Comparison of ENCODE assay signal across 17 cellular contexts in the genomic region with DNA sequence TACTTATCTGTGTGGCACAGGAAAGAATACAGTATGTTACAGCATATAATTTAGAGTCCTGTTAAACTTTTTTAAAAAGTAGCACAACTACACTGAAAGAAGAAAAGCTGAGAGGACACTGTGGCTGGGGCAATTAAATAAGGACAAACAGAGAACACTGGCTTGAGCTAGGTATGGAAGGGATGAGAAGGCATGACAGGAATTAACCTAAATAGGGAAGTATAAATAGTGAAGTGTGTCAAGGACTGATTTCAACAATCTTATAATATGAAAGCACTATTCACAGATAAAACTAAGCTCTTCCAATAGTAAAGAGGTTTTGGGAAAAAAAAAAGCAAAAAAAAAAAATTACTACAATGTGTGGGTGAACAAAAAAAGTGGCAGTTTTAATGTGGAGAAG. TPM values are rescaled to one million over a fixed set of nuclear protein-coding genes. Genes with fewer than 3 reads are reported as not detected.
DNase-seq lines count a peak whose midpoint lies in the region; ATAC-seq and TF ChIP-seq lines count a peak whose summit lies in the region.
"Had no signal": no experiment of that assay in that cellular context is flagged by ENCODE, and none has a peak within 500 bp of the region (broad histone marks: within the 10 kb centered on the region; RNA-seq: fewer than 3 reads in every experiment).

No MANE protein-coding gene starts in this region.

- no peak overlapping the region for H3K4me3 ChIP-seq in PC-9
- H3K4me3 ChIP-seq: breast epithelium, sigmoid colon, vagina had no signal

- CTCF ChIA-PET in activated CD8-positive, alpha-beta memory T cell treated with anti-CD3 and anti-CD28 coated beads, Interleukin-2, amount 10 ng/mL, durations not matched to agents 7 days and 5 days (lab: Charles Lee) = interaction anchor here (1.5 to 1.8 kb wide), 2 partner anchors 11 to 85 kb away, joined by 3 to 5 read pairs; no protein-coding TSS in a partner anchor
- CTCF ChIA-PET in PC-9 (lab: Charles Lee) = no interaction called here

- H3K27ac ChIP-seq in PC-9 (peak overlapping the region; percentile 14; the same call in 1 of the 2 replicates), substantia nigra (ENCODE audit: low read depth, low read length, poor library complexity, severe bottlenecking) (no peak overlapping the region)
- H3K27ac ChIP-seq: breast epithelium, sigmoid colon, vagina had no signal

- DNase-seq in activated CD8-positive, alpha-beta memory T cell treated with anti-CD3 and anti-CD28 coated beads, Interleukin-2, amount 10 ng/mL, durations not matched to agents 7 days and 5 days = no peak
- no peak for DNase-seq in activated CD8-positive, alpha-beta memory T cell treated with anti-CD3 and anti-CD28 coated beads for 24 hours
- DNase-seq in PC-9 = no peak
- no peak for DNase-seq in central memory CD8-positive, alpha-beta T cell (ENCODE audit: low spot score in 2 of 2)
- no peak for DNase-seq in stimulated activated naive B cell treated with anti-CD40 and anti-IgM and Interleukin-4, amounts not matched to agents 10 μg/mL and 1 μg/mL and 100 μg/mL, for 72 hours
- no peak for DNase-seq in kidney glomerular epithelial cell (lab: John Stamatoyannopoulos, UW)
- no peak for DNase-seq in substantia nigra (lab: John Stamatoyannopoulos, UW)
- DNase-seq in T-helper 1 cell = no peak
- DNase-seq: activated CD4-positive, alpha-beta T cell treated with anti-CD3 and anti-CD28 coated beads, Interleukin-2, amount 50 U/mL, for 48 hours; effector memory CD4-positive, alpha-beta T cell; NCI-H1105 treated with DMSO at 0.1 percent for 48 hours; PC-3; sigmoid colon; stimulated activated CD4-positive, alpha-beta T cell treated with anti-CD3 and anti-CD28 coated beads, Interleukin-4, amount 100 ng/mL, for 4 hours had no signal

- peaks cover 54% of the 10 kb centered on the region for H3K4me1 Mint-ChIP-seq in activated CD8-positive, alpha-beta memory T cell treated with anti-CD3 and anti-CD28 coated beads, Interleukin-2, amount 10 ng/mL, durations not matched to agents 7 days and 5 days
- peaks cover 68% of the 10 kb centered on the region for H3K4me1 Mint-ChIP-seq in central memory CD8-positive, alpha-beta T cell
- peaks cover 33 to 70% of the 10 kb centered on the region in 2 donors for H3K4me1 Mint-ChIP-seq in stimulated activated naive B cell treated with anti-CD40 and anti-IgM and Interleukin-4, amounts not matched to agents 10 μg/mL and 1 μg/mL and 100 μg/mL, for 72 hours

- no peaks in the 10 kb centered on the region for H3K9me3 Mint-ChIP-seq in activated CD8-positive, alpha-beta memory T cell treated with anti-CD3 and anti-CD28 coated beads, Interleukin-2, amount 10 ng/mL, durations not matched to agents 7 days and 5 days (ENCODE audit: low read depth)
- H3K9me3 Mint-ChIP-seq in central memory CD8-positive, alpha-beta T cell = no peaks in the 10 kb centered on the region
- H3K9me3 Mint-ChIP-seq in stimulated activated naive B cell treated with anti-CD40 and anti-IgM and Interleukin-4, amounts not matched to agents 10 μg/mL and 1 μg/mL and 100 μg/mL, for 72 hours = no peaks in the 10 kb centered on the region

- no peak overlapping the region for H3K4me3 Mint-ChIP-seq in activated CD8-positive, alpha-beta memory T cell treated with anti-CD3 and anti-CD28 coated beads, Interleukin-2, amount 10 ng/mL, durations not matched to agents 7 days and 5 days
- H3K4me3 Mint-ChIP-seq in central memory CD8-positive, alpha-beta T cell = no peak overlapping the region
- no peak overlapping the region for H3K4me3 Mint-ChIP-seq in stimulated activated naive B cell treated with anti-CD40 and anti-IgM and Interleukin-4, amounts not matched to agents 10 μg/mL and 1 μg/mL and 100 μg/mL, for 72 hours

- BruUV-seq in PC-9 (replicated peaks; lab: Mats Ljungman, UMichigan) = no TSS peak

- H3K27me3 ChIP-seq in PC-9 (ENCODE audit: insufficient read depth, low read depth) = no peaks in the 10 kb centered on the region
- H3K27me3 ChIP-seq: breast epithelium, sigmoid colon, vagina had no signal

- H3K36me3 Mint-ChIP-seq in activated CD8-positive, alpha-beta memory T cell treated with anti-CD3 and anti-CD28 coated beads, Interleukin-2, amount 10 ng/mL, durations not matched to agents 7 days and 5 days = peaks cover 30% of the 10 kb centered on the region
- H3K36me3 Mint-ChIP-seq in central memory CD8-positive, alpha-beta T cell (ENCODE audit: insufficient read depth) = peaks cover 21% of the 10 kb centered on the region
- peaks cover 29 to 34% of the 10 kb centered on the region in 2 donors for H3K36me3 Mint-ChIP-seq in stimulated activated naive B cell treated with anti-CD40 and anti-IgM and Interleukin-4, amounts not matched to agents 10 μg/mL and 1 μg/mL and 100 μg/mL, for 72 hours

- ATAC-seq in activated CD8-positive, alpha-beta memory T cell treated with anti-CD3 and anti-CD28 coated beads, Interleukin-2, amount 10 ng/mL, durations not matched to agents 7 days and 5 days = no peak
- ATAC-seq in central memory CD8-positive, alpha-beta T cell (replicated peaks; ENCODE audit: extremely low read depth, poor library complexity, severe bottlenecking) = no peak
- ATAC-seq in stimulated activated naive B cell treated with anti-CD40 and anti-IgM and Interleukin-4, amounts not matched to agents 10 μg/mL and 1 μg/mL and 100 μg/mL, for 72 hours (replicated peaks) = peak in 1 of 2 donors; percentile 30
- ATAC-seq: PC-3, SK-N-SH treated with all-trans-retinoic acid at 6 μM for 48 hours had no signal

- POLR2A ChIA-PET in PC-9 (lab: Charles Lee; ENCODE audit: unreplicated experiment) = interaction anchor here (0.6 to 0.7 kb wide), 2 partner anchors 51 to 55 kb away, joined by 3 to 15 read pairs; no protein-coding TSS in a partner anchor

- H4K20me1 ChIP-seq in PC-9 (ENCODE audit: insufficient read depth) = peaks cover 40% of the 10 kb centered on the region

- peaks cover 4% of the 10 kb centered on the region; the same call in 1 of the 2 replicates for H3F3A ChIP-seq in PC-9 (ENCODE audit: insufficient read depth, low read depth)

- peak overlapping the region; percentile 61 for H3K27ac Mint-ChIP-seq in activated CD8-positive, alpha-beta memory T cell treated with anti-CD3 and anti-CD28 coated beads, Interleukin-2, amount 10 ng/mL, durations not matched to agents 7 days and 5 days
- H3K27ac Mint-ChIP-seq in central memory CD8-positive, alpha-beta T cell (ENCODE audit: low read depth) = peak overlapping the region; percentile 92
- peak overlapping the region; percentile 2 for H3K27ac Mint-ChIP-seq in stimulated activated naive B cell treated with anti-CD40 and anti-IgM and Interleukin-4, amounts not matched to agents 10 μg/mL and 1 μg/mL and 100 μg/mL, for 72 hours

- H3K27me3 Mint-ChIP-seq in activated CD8-positive, alpha-beta memory T cell treated with anti-CD3 and anti-CD28 coated beads, Interleukin-2, amount 10 ng/mL, durations not matched to agents 7 days and 5 days = no peaks in the 10 kb centered on the region
- H3K27me3 Mint-ChIP-seq in central memory CD8-positive, alpha-beta T cell = no peaks in the 10 kb centered on the region
- no peaks in the 10 kb centered on the region for H3K27me3 Mint-ChIP-seq in stimulated activated naive B cell treated with anti-CD40 and anti-IgM and Interleukin-4, amounts not matched to agents 10 μg/mL and 1 μg/mL and 100 μg/mL, for 72 hours

- H3K4me2 ChIP-seq in PC-9 = no peak overlapping the region

- H3K79me2 ChIP-seq in PC-9 (ENCODE audit: low read depth) = peaks cover 78% of the 10 kb centered on the region

- no peaks in the 10 kb centered on the region for H3K9me3 ChIP-seq in PC-9 (ENCODE audit: insufficient read depth, low read depth)
- H3K9me3 ChIP-seq: breast epithelium, sigmoid colon, vagina had no signal

- no peaks in the 10 kb centered on the region for H3K9me2 ChIP-seq in PC-9 (ENCODE audit: insufficient read depth)

- peaks cover 2% of the 10 kb centered on the region; the same call in 1 of the 2 replicates for H3K36me3 ChIP-seq in PC-9 (ENCODE audit: low read depth)
- H3K36me3 ChIP-seq: breast epithelium, sigmoid colon, vagina had no signal

- intact Hi-C loops in PC-9 (cut with micrococcal nuclease; ENCODE audit: unreplicated experiment) = no loop called here

- no peaks in the 10 kb centered on the region for H3K4me1 ChIP-seq in PC-9 (replicated peaks; ENCODE audit: insufficient read depth)
- H3K4me1 ChIP-seq: breast epithelium had no signal

- no peak for TF ChIP-seq CTCF in PC-9 (conservative IDR thresholded peaks at IDR 0.05)

- H2AFZ ChIP-seq in PC-9 = no peak overlapping the region

RNA-seq across cellular contexts. Expression of a gene that starts 45.6 kb away (rescaled TPM):
- 10 to 100 TPM; 58.6 to 86.4 TPM for total RNA-seq in activated CD8-positive, alpha-beta memory T cell treated with anti-CD3 and anti-CD28 coated beads, Interleukin-2, amount 10 ng/mL, durations not matched to agents 7 days and 5 days
- total RNA-seq in PC-9 (2021) = 58.8 and 67.5 TPM in 2 replicates

RNA-seq across cellular contexts. Expression of a gene that starts 49.1 kb away (rescaled TPM):
- total RNA-seq in activated CD8-positive, alpha-beta memory T cell treated with anti-CD3 and anti-CD28 coated beads, Interleukin-2, amount 10 ng/mL, durations not matched to agents 7 days and 5 days = 10 to 100 TPM; 10.5 to 15.1 TPM
- 11.2 and 17.8 TPM in 2 replicates for total RNA-seq in PC-9 (2021)

Comparison
In these comparisons a context has a peak if more than half of its experiments do, and no peak if none do; other contexts are left out.
1. H3K27ac Mint-ChIP-seq: peak in every context shown above with its lines; median percentile 92 in central memory CD8-positive, alpha-beta T cell; 61 in activated CD8-positive, alpha-beta memory T cell treated with anti-CD3 and anti-CD28 coated beads, Interleukin-2, amount 10 ng/mL, durations not matched to agents 7 days and 5 days; 2 in stimulated activated naive B cell treated with anti-CD40 and anti-IgM and Interleukin-4, amounts not matched to agents 10 μg/mL and 1 μg/mL and 100 μg/mL, for 72 hours.